Comparison of ENCODE assay signal across 1 cellular context in genomic region chr5:180456792-180457191, GRCh38.
TF ChIP-seq lines count a peak whose summit lies in the region.

No MANE protein-coding gene starts in this region.

TF ChIP-seq in HepG2, 621 proteins besides CTCF, POLR2A, EP300 and RAD21 (continued from another document):
- TF ChIP-seq HIC2 (CRISPR knock-in tag; IDR thresholded peaks at IDR 0.05; ENCODE audit: low read depth) = no peak
- peak; percentile 26; the same call in 1 of the 2 replicates for TF ChIP-seq NR2C2 (CRISPR knock-in tag; IDR thresholded peaks at IDR 0.05; ENCODE audit: borderline replicate concordance)
- no peak for TF ChIP-seq ZNF280D (CRISPR knock-in tag; IDR thresholded peaks at IDR 0.05)
- TF ChIP-seq RARA (CRISPR knock-in tag; IDR thresholded peaks at IDR 0.05) = 0 out of 2 replicates have a peak, but pooled peaks have one; percentile 25
- TF ChIP-seq ZNF235 (CRISPR knock-in tag; IDR thresholded peaks at IDR 0.05; ENCODE audit: borderline replicate concordance) = no peak
- TF ChIP-seq ZNF879 (CRISPR knock-in tag; IDR thresholded peaks at IDR 0.05) = no peak
- no peak for TF ChIP-seq GPN1 (CRISPR knock-in tag; IDR thresholded peaks at IDR 0.05; ENCODE audit: borderline replicate concordance)
- TF ChIP-seq KDM6A (CRISPR knock-in tag; IDR thresholded peaks at IDR 0.05; ENCODE audit: low read depth) = no peak
- TF ChIP-seq ONECUT2 (CRISPR knock-in tag; IDR thresholded peaks at IDR 0.05) = no peak
- TF ChIP-seq ADNP (CRISPR knock-in tag; IDR thresholded peaks at IDR 0.05) = no peak
- TF ChIP-seq JUN (CRISPR knock-in tag; IDR thresholded peaks at IDR 0.05) = no peak
- no peak for TF ChIP-seq RXRB (CRISPR knock-in tag; IDR thresholded peaks at IDR 0.05; ENCODE audit: borderline replicate concordance)
- no peak for TF ChIP-seq NCOA1 (CRISPR knock-in tag; IDR thresholded peaks at IDR 0.05)
TF ChIP-seq in HepG2: peak in this region for 3.
